In genomic region chr9:16544842-16545241, GRCh38 we compare ENCODE assay signal across 31 cellular contexts.
"Had no signal": no experiment of that assay in that cellular context is flagged by ENCODE, and none has a peak within 500 bp of the region (broad histone marks: within the 10 kb centered on the region; RNA-seq: fewer than 3 reads in every experiment).

No MANE protein-coding gene starts in this region.

- H3K27me3 ChIP-seq: SJSA1 had no signal

- H3K27ac ChIP-seq: RWPE1, SJSA1 had no signal

- H3K4me1 Mint-ChIP-seq: activated B cell treated with CpG ODN at 0.5 μM for 24 hours; activated CD4-positive, alpha-beta T cell treated with anti-CD3 and anti-CD28 coated beads, Interleukin-2, amount 10 ng/mL, durations not matched to agents 7 days and 5 days; activated naive CD8-positive, alpha-beta T cell treated with anti-CD3 and anti-CD28 coated beads, Interleukin-2, amount 50 U/mL, for 24 hours; T-cell had no signal

- H3K4me3 ChIP-seq: SJSA1 had no signal

- H3K27ac Mint-ChIP-seq: activated B cell treated with CpG ODN at 0.5 μM for 24 hours; activated CD4-positive, alpha-beta memory T cell treated with anti-CD3 and anti-CD28 coated beads for 36 hours; activated CD4-positive, alpha-beta T cell treated with anti-CD3 and anti-CD28 coated beads, Interleukin-2, amount 10 ng/mL, durations not matched to agents 7 days and 5 days; activated naive CD4-positive, alpha-beta T cell treated with anti-CD3 and anti-CD28 coated beads, Interleukin-2, amount 50 U/mL, for 72 hours; activated naive CD8-positive, alpha-beta T cell treated with anti-CD3 and anti-CD28 coated beads, Interleukin-2, amount 50 U/mL, for 24 hours; T-cell had no signal

- H3K4me3 Mint-ChIP-seq: activated B cell treated with CpG ODN at 0.5 μM for 24 hours; activated CD4-positive, alpha-beta memory T cell treated with anti-CD3 and anti-CD28 coated beads for 36 hours; activated CD4-positive, alpha-beta T cell treated with anti-CD3 and anti-CD28 coated beads, Interleukin-2, amount 10 ng/mL, durations not matched to agents 7 days and 5 days; activated naive CD8-positive, alpha-beta T cell treated with anti-CD3 and anti-CD28 coated beads, Interleukin-2, amount 50 U/mL, for 24 hours; activated T-cell treated with anti-CD3 and anti-CD28 coated beads, Interleukin-2, amount 50 U/mL, for 4 hours; T-cell had no signal

- H3K9me3 ChIP-seq: SJSA1 had no signal

- DNase-seq: activated B cell treated with CpG ODN at 0.5 μM for 24 hours; activated CD4-positive, alpha-beta memory T cell treated with anti-CD3 and anti-CD28 coated beads for 36 hours; activated CD4-positive, alpha-beta T cell treated with anti-CD3 and anti-CD28 coated beads for 1 hour; activated CD4-positive, alpha-beta T cell treated with anti-CD3 and anti-CD28 coated beads, Interleukin-2, amount 10 ng/mL, durations not matched to agents 7 days and 5 days; activated CD8-positive, alpha-beta memory T cell treated with anti-CD3 and anti-CD28 coated beads for 24 hours; activated effector memory CD4-positive, alpha-beta T cell treated with anti-CD3 and anti-CD28 coated beads, Interleukin-2, amount 50 U/mL, for 16 hours; activated naive CD4-positive, alpha-beta T cell treated with Interleukin-2 at 50 U/mL for 16 hours; activated naive CD8-positive, alpha-beta T cell treated with anti-CD3 and anti-CD28 coated beads, Interleukin-2, amount 50 U/mL, for 24 hours; activated T-cell treated with anti-CD3 and anti-CD28 coated beads, Interleukin-2, amount 50 U/mL, for 4 hours; amygdala; KBM-7; MV-4-11; NCI-H1092 treated with DMSO at 0.1 percent for 48 hours; NCI-H1417 treated with DMSO at 0.1 percent for 48 hours; NCI-H1694; NCI-H2029; NCI-H2107; NCI-H345; NCI-H510A; NCI-H526 treated with DMSO at 0.1 percent for 48 hours; NCI-H82; NK-92 treated with Interleukin-12 subunit alpha and Interleukin-12 subunit beta, amount 100 ng/mL, for 24 hours; OCI-M1; SHP77; T-cell; T-helper 2 cell; T1000 had no signal

- ATAC-seq: activated naive CD4-positive, alpha-beta T cell treated with anti-CD3 and anti-CD28 coated beads, Interleukin-2, amount 50 U/mL, for 72 hours; activated naive CD8-positive, alpha-beta T cell treated with anti-CD3 and anti-CD28 coated beads, Interleukin-2, amount 50 U/mL, for 24 hours; activated T-cell treated with anti-CD3 and anti-CD28 coated beads, Interleukin-2, amount 50 U/mL, for 4 hours; Panc1; T-cell had no signal

- H3K27me3 Mint-ChIP-seq: activated B cell treated with CpG ODN at 0.5 μM for 24 hours; activated CD4-positive, alpha-beta memory T cell treated with anti-CD3 and anti-CD28 coated beads for 36 hours; activated CD4-positive, alpha-beta T cell treated with anti-CD3 and anti-CD28 coated beads, Interleukin-2, amount 10 ng/mL, durations not matched to agents 7 days and 5 days; activated naive CD8-positive, alpha-beta T cell treated with anti-CD3 and anti-CD28 coated beads, Interleukin-2, amount 50 U/mL, for 24 hours; T-cell had no signal

- H3K9me3 Mint-ChIP-seq: activated B cell treated with CpG ODN at 0.5 μM for 24 hours; activated CD4-positive, alpha-beta T cell treated with anti-CD3 and anti-CD28 coated beads, Interleukin-2, amount 10 ng/mL, durations not matched to agents 7 days and 5 days; activated naive CD4-positive, alpha-beta T cell treated with anti-CD3 and anti-CD28 coated beads, Interleukin-2, amount 50 U/mL, for 72 hours; T-cell had no signal

- H3K36me3 Mint-ChIP-seq: activated CD4-positive, alpha-beta memory T cell treated with anti-CD3 and anti-CD28 coated beads for 36 hours; activated naive CD4-positive, alpha-beta T cell treated with anti-CD3 and anti-CD28 coated beads, Interleukin-2, amount 50 U/mL, for 72 hours; T-cell had no signal

- H3K36me3 ChIP-seq: SJSA1 had no signal
